ENCODE assay signal across 18 cellular contexts in genomic region chr20:48394415-48395081, GRCh38.
DNase-seq lines count a peak whose midpoint lies in the region; ATAC-seq, FAIRE-seq and TF ChIP-seq lines count a peak whose summit lies in the region.
"Had no signal": no experiment of that assay in that cellular context is flagged by ENCODE, and none has a peak within 500 bp of the region (broad histone marks: within the 10 kb centered on the region; RNA-seq: fewer than 3 reads in every experiment).

No MANE protein-coding gene starts in this region.

- TF ChIP-seq CTCF in heart right ventricle (IDR thresholded peaks at IDR 0.05) (no peak), Calu3 (IDR thresholded peaks at IDR 0.05; ENCODE audit: unreplicated experiment) (no peak), neural progenitor cell (IDR thresholded peaks at IDR 0.05) (no peak), esophagus squamous epithelium (IDR thresholded peaks at IDR 0.05) (no peak)

- H3K9ac ChIP-seq in neural progenitor cell, result no peak overlapping the region

- BruUV-seq in Calu3 (replicated peaks; lab: Mats Ljungman, UMichigan), result no TSS peak

- 90 to 91% methylated on average over 9 of the region's 9 CpGs for WGBS in heart right ventricle, 2 donors
- 78 to 79% methylated on average over 8 to 9 of the region's 9 CpGs for WGBS in esophagus squamous epithelium, 2 donors

- H3K36me3 Mint-ChIP-seq in Calu3 (ENCODE audit: insufficient read depth, unreplicated experiment), result peaks cover 4% of the 10 kb centered on the region
- H3K36me3 Mint-ChIP-seq in neural progenitor cell, result peaks cover 1% of the 10 kb centered on the region

- no peak overlapping the region for H3K4me3 ChIP-seq in heart right ventricle
- H3K4me3 ChIP-seq in neural progenitor cell, result no peak overlapping the region
- no peak overlapping the region for H3K4me3 ChIP-seq in esophagus squamous epithelium
- H3K4me3 ChIP-seq: HAP-1 had no signal

- CTCF ChIA-PET in Calu3 (lab: Charles Lee), result interaction anchor here (1.1 to 1.3 kb wide), 2 partner anchors 144 to 226 kb away, joined by 4 read pairs; no protein-coding TSS in a partner anchor

- no peak for TF ChIP-seq POLR2A in esophagus squamous epithelium (IDR thresholded peaks at IDR 0.05)

- H3K36me3 ChIP-seq in heart right ventricle, result no peaks in the 10 kb centered on the region
- H3K36me3 ChIP-seq in neural progenitor cell, result no peaks in the 10 kb centered on the region
- H3K36me3 ChIP-seq in esophagus squamous epithelium, result no peaks in the 10 kb centered on the region
- H3K36me3 ChIP-seq: HAP-1 had no signal

- H3K27ac Mint-ChIP-seq in Calu3 (ENCODE audit: unreplicated experiment), result peak overlapping the region; percentile 13
- peak overlapping the region; percentile 57 for H3K27ac Mint-ChIP-seq in neural progenitor cell
- H3K27ac Mint-ChIP-seq: CD4-positive, alpha-beta T cell had no signal

- no peak overlapping the region for H3K4me2 ChIP-seq in neural progenitor cell

- H3K27me3 ChIP-seq in heart right ventricle (peaks cover 0 to 22% (median 0%) of the 10 kb centered on the region in 7 donors), neural progenitor cell (no peaks in the 10 kb centered on the region), esophagus squamous epithelium (peaks cover 0 to 71% (median 0%) of the 10 kb centered on the region in 4 donors)

- H3K27ac ChIP-seq in heart right ventricle (no peak overlapping the region), neural progenitor cell (no peak overlapping the region), esophagus squamous epithelium (no peak overlapping the region)

- H3F3A ChIP-seq in neural progenitor cell (ENCODE audit: low read depth), result peaks cover 11% of the 10 kb centered on the region

- no peak for DNase-seq in Right ventricle myocardium superior
- DNase-seq in heart right ventricle, result no peak
- no peak for DNase-seq in Calu3
- no peak for DNase-seq in neural progenitor cell (ENCODE audit: low spot score)
- DNase-seq in urothelium cell line (ENCODE audit: low spot score), result no peak
- no peak for DNase-seq in esophagus squamous epithelium (lab: John Stamatoyannopoulos, UW)
- DNase-seq: 8988T; AML-193; CD4-positive, alpha-beta T cell; DMS153; DMS79 treated with DMSO at 0.1 percent for 48 hours; EL had no signal

- ATAC-seq in Right ventricle myocardium superior (ENCODE audit: poor library complexity) (peak; percentile 21), heart right ventricle (no peak), HG03460 (IDR thresholded peaks at IDR 0.05; ENCODE audit: unreplicated experiment) (no peak)

- H3K27me3 Mint-ChIP-seq in Calu3 (ENCODE audit: unreplicated experiment) (peaks cover 8% of the 10 kb centered on the region), neural progenitor cell (ENCODE audit: insufficient read depth, low read depth) (peaks cover 16% of the 10 kb centered on the region)

- H3K4me1 Mint-ChIP-seq in Calu3 (ENCODE audit: low read depth, unreplicated experiment) (peaks cover 31% of the 10 kb centered on the region), neural progenitor cell (peaks cover 55% of the 10 kb centered on the region)

- peaks cover 0 to 21% (median 6%) of the 10 kb centered on the region in 9 donors for H3K4me1 ChIP-seq in heart right ventricle
- peaks cover 28% of the 10 kb centered on the region for H3K4me1 ChIP-seq in neural progenitor cell
- H3K4me1 ChIP-seq in esophagus squamous epithelium, result peaks cover 0 to 18% (median 0%) of the 10 kb centered on the region in 3 donors
- H3K4me1 ChIP-seq: HAP-1 had no signal

- intact Hi-C loops in Right ventricle myocardium superior (cut with DNase I) (no loop called here), heart right ventricle (cut with DNase I) (no loop called here), Calu3 (cut with micrococcal nuclease; ENCODE audit: unreplicated experiment) (no loop called here), esophagus squamous epithelium (cut with DNase I) (no loop called here)

- no peaks in the 10 kb centered on the region for H3K79me2 ChIP-seq in neural progenitor cell (ENCODE audit: low read depth)

- peak; percentile 65 for FAIRE-seq in urothelium cell line (lab: Jason Lieb, UNC)
- FAIRE-seq: D721Med, G401.6, GM12892, H1 had no signal

- H3K9me3 Mint-ChIP-seq in Calu3 (ENCODE audit: low read depth, unreplicated experiment), result peaks cover 8% of the 10 kb centered on the region
- peaks cover 30% of the 10 kb centered on the region for H3K9me3 Mint-ChIP-seq in neural progenitor cell

- H3K4me3 Mint-ChIP-seq in Calu3 (ENCODE audit: low read depth, unreplicated experiment), result no peak overlapping the region
- H3K4me3 Mint-ChIP-seq in neural progenitor cell, result no peak overlapping the region
- H3K4me3 Mint-ChIP-seq: CD4-positive, alpha-beta T cell had no signal

- peaks cover 0 to 15% (median 0%) of the 10 kb centered on the region in 11 donors for H3K9me3 ChIP-seq in heart right ventricle
- H3K9me3 ChIP-seq in neural progenitor cell (ENCODE audit: low read depth), result no peaks in the 10 kb centered on the region
- peaks cover 0 to 7% (median 0%) of the 10 kb centered on the region in 3 donors for H3K9me3 ChIP-seq in esophagus squamous epithelium

- no peaks in the 10 kb centered on the region for H4K20me1 ChIP-seq in neural progenitor cell (ENCODE audit: low read depth)

- no peak overlapping the region for H2AFZ ChIP-seq in neural progenitor cell (replicated peaks)
